In the genomic region with DNA sequence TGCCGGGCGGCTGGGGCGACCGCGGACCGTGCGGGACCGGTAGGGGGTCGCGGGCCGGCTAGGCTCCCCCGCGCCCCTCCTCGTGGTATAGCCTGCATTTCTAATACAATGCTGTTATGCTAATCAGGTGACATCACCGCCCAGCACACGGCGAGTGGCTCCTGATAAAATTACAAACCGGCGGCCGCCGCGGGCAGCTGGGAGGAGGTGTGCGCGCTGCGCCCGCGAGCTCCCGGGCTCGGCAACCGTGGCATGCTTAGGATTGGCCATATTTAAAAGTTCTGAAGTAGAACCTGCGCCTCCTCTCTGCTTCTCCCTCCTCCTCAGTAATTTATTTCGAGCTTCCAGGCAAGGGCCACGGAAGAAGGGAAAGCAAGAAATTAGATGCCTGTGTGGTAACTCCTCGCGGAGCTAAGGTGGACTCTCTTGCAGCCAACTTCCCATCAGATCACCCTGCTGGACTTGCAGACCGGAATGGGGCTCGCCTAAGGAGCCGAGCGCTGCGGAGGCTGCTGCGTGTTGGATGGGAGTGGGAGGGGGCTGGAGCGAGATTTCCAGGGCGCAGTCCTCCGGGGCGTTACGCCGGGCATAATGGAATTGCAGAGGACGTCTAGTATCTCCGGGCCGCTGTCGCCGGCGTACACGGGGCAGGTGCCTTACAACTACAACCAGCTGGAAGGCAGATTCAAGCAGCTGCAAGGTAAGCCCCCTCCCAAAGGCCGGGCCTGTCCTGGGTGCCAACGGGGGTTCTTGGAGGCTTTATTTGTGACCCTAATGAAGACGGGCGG, we compare ENCODE assay signal across 1 cellular context.
A peak's percentile ranks its signal among the peaks of the same experiment; 100 is the strongest.
TF ChIP-seq lines count a peak whose summit lies in the region.

No MANE protein-coding gene starts in this region.

TF ChIP-seq in K562, 482 proteins besides CTCF, POLR2A, EP300 and RAD21 (continued from another document and continues in another):
- no peak for TF ChIP-seq U2AF1 (optimal IDR thresholded peaks at IDR 0.05; ENCODE audit: low read depth, low read length)
- TF ChIP-seq, protein P1, sequence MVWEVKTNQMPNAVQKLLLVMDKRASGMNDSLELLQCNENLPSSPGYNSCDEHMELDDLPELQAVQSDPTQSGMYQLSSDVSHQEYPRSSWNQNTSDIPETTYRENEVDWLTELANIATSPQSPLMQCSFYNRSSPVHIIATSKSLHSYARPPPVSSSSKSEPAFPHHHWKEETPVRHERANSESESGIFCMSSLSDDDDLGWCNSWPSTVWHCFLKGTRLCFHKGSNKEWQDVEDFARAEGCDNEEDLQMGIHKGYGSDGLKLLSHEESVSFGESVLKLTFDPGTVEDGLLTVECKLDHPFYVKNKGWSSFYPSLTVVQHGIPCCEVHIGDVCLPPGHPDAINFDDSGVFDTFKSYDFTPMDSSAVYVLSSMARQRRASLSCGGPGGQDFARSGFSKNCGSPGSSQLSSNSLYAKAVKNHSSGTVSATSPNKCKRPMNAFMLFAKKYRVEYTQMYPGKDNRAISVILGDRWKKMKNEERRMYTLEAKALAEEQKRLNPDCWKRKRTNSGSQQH (CRISPR knock-in tag; IDR thresholded peaks at IDR 0.05): no peak
- TF ChIP-seq PYGO2 (tag; IDR thresholded peaks at IDR 0.05): no peak
- TF ChIP-seq, protein P2, sequence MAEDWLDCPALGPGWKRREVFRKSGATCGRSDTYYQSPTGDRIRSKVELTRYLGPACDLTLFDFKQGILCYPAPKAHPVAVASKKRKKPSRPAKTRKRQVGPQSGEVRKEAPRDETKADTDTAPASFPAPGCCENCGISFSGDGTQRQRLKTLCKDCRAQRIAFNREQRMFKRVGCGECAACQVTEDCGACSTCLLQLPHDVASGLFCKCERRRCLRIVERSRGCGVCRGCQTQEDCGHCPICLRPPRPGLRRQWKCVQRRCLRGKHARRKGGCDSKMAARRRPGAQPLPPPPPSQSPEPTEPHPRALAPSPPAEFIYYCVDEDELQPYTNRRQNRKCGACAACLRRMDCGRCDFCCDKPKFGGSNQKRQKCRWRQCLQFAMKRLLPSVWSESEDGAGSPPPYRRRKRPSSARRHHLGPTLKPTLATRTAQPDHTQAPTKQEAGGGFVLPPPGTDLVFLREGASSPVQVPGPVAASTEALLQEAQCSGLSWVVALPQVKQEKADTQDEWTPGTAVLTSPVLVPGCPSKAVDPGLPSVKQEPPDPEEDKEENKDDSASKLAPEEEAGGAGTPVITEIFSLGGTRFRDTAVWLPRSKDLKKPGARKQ (CRISPR knock-in tag; IDR thresholded peaks at IDR 0.05): no peak
- no peak for TF ChIP-seq EGR1 (conservative IDR thresholded peaks at IDR 0.05)
- no peak for TF ChIP-seq MCM2 (IDR thresholded peaks at IDR 0.05; ENCODE audit: low read depth)
- TF ChIP-seq ARHGAP35 (IDR thresholded peaks at IDR 0.05; ENCODE audit: partially characterized antibody): no peak
- TF ChIP-seq, protein P3, sequence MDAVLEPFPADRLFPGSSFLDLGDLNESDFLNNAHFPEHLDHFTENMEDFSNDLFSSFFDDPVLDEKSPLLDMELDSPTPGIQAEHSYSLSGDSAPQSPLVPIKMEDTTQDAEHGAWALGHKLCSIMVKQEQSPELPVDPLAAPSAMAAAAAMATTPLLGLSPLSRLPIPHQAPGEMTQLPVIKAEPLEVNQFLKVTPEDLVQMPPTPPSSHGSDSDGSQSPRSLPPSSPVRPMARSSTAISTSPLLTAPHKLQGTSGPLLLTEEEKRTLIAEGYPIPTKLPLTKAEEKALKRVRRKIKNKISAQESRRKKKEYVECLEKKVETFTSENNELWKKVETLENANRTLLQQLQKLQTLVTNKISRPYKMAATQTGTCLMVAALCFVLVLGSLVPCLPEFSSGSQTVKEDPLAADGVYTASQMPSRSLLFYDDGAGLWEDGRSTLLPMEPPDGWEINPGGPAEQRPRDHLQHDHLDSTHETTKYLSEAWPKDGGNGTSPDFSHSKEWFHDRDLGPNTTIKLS (IDR thresholded peaks at IDR 0.05; ENCODE audit: borderline replicate concordance, low read depth): no peak
- no peak for TF ChIP-seq ZNF384 (IDR thresholded peaks at IDR 0.05; ENCODE audit: low read depth, low read length)
- TF ChIP-seq, protein P4, sequence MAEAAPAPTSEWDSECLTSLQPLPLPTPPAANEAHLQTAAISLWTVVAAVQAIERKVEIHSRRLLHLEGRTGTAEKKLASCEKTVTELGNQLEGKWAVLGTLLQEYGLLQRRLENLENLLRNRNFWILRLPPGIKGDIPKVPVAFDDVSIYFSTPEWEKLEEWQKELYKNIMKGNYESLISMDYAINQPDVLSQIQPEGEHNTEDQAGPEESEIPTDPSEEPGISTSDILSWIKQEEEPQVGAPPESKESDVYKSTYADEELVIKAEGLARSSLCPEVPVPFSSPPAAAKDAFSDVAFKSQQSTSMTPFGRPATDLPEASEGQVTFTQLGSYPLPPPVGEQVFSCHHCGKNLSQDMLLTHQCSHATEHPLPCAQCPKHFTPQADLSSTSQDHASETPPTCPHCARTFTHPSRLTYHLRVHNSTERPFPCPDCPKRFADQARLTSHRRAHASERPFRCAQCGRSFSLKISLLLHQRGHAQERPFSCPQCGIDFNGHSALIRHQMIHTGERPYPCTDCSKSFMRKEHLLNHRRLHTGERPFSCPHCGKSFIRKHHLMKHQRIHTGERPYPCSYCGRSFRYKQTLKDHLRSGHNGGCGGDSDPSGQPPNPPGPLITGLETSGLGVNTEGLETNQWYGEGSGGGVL (CRISPR knock-in tag; IDR thresholded peaks at IDR 0.05): no peak
- TF ChIP-seq ZFP30 (CRISPR knock-in tag; IDR thresholded peaks at IDR 0.05; ENCODE audit: borderline replicate concordance): no peak
- no peak for TF ChIP-seq C11orf30 (IDR thresholded peaks at IDR 0.05; ENCODE audit: low read depth)
- no peak for TF ChIP-seq ZNF77 (CRISPR knock-in tag; IDR thresholded peaks at IDR 0.05)
- TF ChIP-seq CBFB (CRISPR knock-in tag; IDR thresholded peaks at IDR 0.05): no peak
- no peak for TF ChIP-seq SREBF1 (IDR thresholded peaks at IDR 0.05; ENCODE audit: borderline replicate concordance, low read depth, low read length)
- TF ChIP-seq SRF (CRISPR knock-in tag; IDR thresholded peaks at IDR 0.05): peak in 1 of 2 experiments; percentile 51; a peak in 1 of 4 replicates
- no peak for TF ChIP-seq ZNF3 (CRISPR knock-in tag; IDR thresholded peaks at IDR 0.05)
- TF ChIP-seq, protein P5, sequence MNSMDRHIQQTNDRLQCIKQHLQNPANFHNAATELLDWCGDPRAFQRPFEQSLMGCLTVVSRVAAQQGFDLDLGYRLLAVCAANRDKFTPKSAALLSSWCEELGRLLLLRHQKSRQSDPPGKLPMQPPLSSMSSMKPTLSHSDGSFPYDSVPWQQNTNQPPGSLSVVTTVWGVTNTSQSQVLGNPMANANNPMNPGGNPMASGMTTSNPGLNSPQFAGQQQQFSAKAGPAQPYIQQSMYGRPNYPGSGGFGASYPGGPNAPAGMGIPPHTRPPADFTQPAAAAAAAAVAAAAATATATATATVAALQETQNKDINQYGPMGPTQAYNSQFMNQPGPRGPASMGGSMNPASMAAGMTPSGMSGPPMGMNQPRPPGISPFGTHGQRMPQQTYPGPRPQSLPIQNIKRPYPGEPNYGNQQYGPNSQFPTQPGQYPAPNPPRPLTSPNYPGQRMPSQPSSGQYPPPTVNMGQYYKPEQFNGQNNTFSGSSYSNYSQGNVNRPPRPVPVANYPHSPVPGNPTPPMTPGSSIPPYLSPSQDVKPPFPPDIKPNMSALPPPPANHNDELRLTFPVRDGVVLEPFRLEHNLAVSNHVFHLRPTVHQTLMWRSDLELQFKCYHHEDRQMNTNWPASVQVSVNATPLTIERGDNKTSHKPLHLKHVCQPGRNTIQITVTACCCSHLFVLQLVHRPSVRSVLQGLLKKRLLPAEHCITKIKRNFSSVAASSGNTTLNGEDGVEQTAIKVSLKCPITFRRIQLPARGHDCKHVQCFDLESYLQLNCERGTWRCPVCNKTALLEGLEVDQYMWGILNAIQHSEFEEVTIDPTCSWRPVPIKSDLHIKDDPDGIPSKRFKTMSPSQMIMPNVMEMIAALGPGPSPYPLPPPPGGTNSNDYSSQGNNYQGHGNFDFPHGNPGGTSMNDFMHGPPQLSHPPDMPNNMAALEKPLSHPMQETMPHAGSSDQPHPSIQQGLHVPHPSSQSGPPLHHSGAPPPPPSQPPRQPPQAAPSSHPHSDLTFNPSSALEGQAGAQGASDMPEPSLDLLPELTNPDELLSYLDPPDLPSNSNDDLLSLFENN (IDR thresholded peaks at IDR 0.05; ENCODE audit: low read depth in 2 of 2, low read length in 2 of 2): no peak
- no peak for TF ChIP-seq MYNN (IDR thresholded peaks at IDR 0.05)
- TF ChIP-seq MYNN (CRISPR knock-in tag; IDR thresholded peaks at IDR 0.05): no peak
- 0 out of 2 replicates have a peak, but pooled peaks have one; percentile 15 for TF ChIP-seq NCOA1 (IDR thresholded peaks at IDR 0.05; ENCODE audit: low read depth)
- TF ChIP-seq OTX1 (CRISPR knock-in tag; IDR thresholded peaks at IDR 0.05): no peak
- TF ChIP-seq PHB (CRISPR knock-in tag; IDR thresholded peaks at IDR 0.05): no peak
- no peak for TF ChIP-seq ZNF766 (CRISPR knock-in tag; conservative IDR thresholded peaks at IDR 0.05)
- TF ChIP-seq, protein P6, sequence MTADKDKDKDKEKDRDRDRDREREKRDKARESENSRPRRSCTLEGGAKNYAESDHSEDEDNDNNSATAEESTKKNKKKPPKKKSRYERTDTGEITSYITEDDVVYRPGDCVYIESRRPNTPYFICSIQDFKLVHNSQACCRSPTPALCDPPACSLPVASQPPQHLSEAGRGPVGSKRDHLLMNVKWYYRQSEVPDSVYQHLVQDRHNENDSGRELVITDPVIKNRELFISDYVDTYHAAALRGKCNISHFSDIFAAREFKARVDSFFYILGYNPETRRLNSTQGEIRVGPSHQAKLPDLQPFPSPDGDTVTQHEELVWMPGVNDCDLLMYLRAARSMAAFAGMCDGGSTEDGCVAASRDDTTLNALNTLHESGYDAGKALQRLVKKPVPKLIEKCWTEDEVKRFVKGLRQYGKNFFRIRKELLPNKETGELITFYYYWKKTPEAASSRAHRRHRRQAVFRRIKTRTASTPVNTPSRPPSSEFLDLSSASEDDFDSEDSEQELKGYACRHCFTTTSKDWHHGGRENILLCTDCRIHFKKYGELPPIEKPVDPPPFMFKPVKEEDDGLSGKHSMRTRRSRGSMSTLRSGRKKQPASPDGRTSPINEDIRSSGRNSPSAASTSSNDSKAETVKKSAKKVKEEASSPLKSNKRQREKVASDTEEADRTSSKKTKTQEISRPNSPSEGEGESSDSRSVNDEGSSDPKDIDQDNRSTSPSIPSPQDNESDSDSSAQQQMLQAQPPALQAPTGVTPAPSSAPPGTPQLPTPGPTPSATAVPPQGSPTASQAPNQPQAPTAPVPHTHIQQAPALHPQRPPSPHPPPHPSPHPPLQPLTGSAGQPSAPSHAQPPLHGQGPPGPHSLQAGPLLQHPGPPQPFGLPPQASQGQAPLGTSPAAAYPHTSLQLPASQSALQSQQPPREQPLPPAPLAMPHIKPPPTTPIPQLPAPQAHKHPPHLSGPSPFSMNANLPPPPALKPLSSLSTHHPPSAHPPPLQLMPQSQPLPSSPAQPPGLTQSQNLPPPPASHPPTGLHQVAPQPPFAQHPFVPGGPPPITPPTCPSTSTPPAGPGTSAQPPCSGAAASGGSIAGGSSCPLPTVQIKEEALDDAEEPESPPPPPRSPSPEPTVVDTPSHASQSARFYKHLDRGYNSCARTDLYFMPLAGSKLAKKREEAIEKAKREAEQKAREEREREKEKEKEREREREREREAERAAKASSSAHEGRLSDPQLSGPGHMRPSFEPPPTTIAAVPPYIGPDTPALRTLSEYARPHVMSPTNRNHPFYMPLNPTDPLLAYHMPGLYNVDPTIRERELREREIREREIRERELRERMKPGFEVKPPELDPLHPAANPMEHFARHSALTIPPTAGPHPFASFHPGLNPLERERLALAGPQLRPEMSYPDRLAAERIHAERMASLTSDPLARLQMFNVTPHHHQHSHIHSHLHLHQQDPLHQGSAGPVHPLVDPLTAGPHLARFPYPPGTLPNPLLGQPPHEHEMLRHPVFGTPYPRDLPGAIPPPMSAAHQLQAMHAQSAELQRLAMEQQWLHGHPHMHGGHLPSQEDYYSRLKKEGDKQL (CRISPR knock-in tag; IDR thresholded peaks at IDR 0.05; ENCODE audit: borderline replicate concordance): no peak
- TF ChIP-seq ZNF644 (tag; IDR thresholded peaks at IDR 0.05; ENCODE audit: low read depth): no peak
- no peak for TF ChIP-seq PURB (CRISPR knock-in tag; IDR thresholded peaks at IDR 0.05; ENCODE audit: low read depth)
- no peak for TF ChIP-seq HEY1 (CRISPR knock-in tag; IDR thresholded peaks at IDR 0.05; ENCODE audit: borderline replicate concordance)
- TF ChIP-seq PML (IDR thresholded peaks at IDR 0.05; ENCODE audit: low read length): peak; percentile 29; the same call in 1 of the 2 replicates
- TF ChIP-seq ZEB2 (IDR thresholded peaks at IDR 0.05): no peak
- TF ChIP-seq HOXB6 (CRISPR knock-in tag; IDR thresholded peaks at IDR 0.05; ENCODE audit: borderline replicate concordance): no peak
- no peak for TF ChIP-seq RBM14 (IDR thresholded peaks at IDR 0.05; ENCODE audit: borderline replicate concordance, insufficient read depth, low read depth, low read length)
- no peak for TF ChIP-seq ZNF24 (IDR thresholded peaks at IDR 0.05)
- TF ChIP-seq NFE2L1 (tag; IDR thresholded peaks at IDR 0.05; ENCODE audit: borderline replicate concordance, low read depth): no peak
